Comparison of ENCODE assay signal across 1 cellular context in the genomic region with DNA sequence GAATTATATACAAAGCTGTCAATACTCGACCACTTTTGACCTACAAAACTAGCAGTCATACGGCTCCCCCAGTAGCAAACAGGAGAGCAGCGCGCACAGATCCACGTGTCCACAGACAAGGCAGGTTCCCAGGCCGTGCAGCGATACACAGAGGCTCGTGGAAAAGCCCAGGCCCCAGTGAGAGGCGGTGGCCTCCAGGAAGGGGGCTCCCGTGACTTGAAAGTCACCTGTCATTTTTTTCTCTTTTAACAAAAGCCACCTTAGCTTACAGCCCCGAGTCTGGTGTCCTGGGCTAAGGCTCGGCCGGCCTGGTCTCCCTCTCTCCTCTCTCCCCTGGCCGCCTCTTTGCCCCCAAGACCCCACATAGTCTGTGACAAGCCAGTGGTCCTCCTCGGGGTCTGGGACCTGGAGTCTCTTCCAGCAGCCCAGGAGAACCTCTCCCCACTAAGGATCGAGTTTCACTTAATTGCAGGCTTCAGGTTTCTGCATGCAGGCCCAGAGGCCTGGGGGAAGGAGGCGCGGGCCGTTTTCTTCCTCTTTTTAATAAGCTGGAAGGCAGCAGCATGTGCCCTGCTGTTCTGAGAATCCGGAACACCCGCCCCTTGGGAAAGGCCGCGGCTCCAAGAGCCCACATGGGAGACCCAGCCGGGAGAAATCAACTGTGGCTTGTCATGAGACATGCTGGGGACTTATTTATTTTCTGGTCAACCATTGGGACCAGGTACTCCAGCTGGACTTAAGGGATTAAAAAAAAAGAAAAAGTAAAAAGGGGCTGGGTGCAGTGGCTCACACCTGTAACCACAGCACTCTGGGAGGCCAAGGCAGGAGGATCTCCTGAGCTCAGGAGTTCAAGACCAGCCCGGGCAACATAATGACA.
TF ChIP-seq lines count a peak whose summit lies in the region.

No MANE protein-coding gene starts in this region.

TF ChIP-seq in IMR-90, 13 proteins besides CTCF, POLR2A, EP300 and RAD21:
- TF ChIP-seq MAFK (IDR thresholded peaks at IDR 0.05; ENCODE audit: low read depth, low read length) (no peak), SMC3 (IDR thresholded peaks at IDR 0.05; ENCODE audit: low read depth, low read length) (no peak), BHLHE40 (IDR thresholded peaks at IDR 0.05; ENCODE audit: low read depth, low read length) (no peak), RCOR1 (IDR thresholded peaks at IDR 0.05; ENCODE audit: insufficient replicate concordance, low read length) (no peak), CHD1 (IDR thresholded peaks at IDR 0.05; ENCODE audit: low read depth, low read length) (no peak), FOS (IDR thresholded peaks at IDR 0.05; ENCODE audit: low read depth, low read length) (no peak), CEBPB (IDR thresholded peaks at IDR 0.05; ENCODE audit: low read depth, low read length) (no peak), MXI1 (IDR thresholded peaks at IDR 0.05; ENCODE audit: borderline replicate concordance, low read depth, low read length) (no peak), MAZ (IDR thresholded peaks at IDR 0.05; ENCODE audit: borderline replicate concordance, low read depth, low read length) (no peak), RFX5 (IDR thresholded peaks at IDR 0.05; ENCODE audit: low read depth, low read length) (no peak), NFE2L2 (IDR thresholded peaks at IDR 0.05; ENCODE audit: low read depth, low read length) (no peak)
- TF ChIP-seq, protein P1, sequence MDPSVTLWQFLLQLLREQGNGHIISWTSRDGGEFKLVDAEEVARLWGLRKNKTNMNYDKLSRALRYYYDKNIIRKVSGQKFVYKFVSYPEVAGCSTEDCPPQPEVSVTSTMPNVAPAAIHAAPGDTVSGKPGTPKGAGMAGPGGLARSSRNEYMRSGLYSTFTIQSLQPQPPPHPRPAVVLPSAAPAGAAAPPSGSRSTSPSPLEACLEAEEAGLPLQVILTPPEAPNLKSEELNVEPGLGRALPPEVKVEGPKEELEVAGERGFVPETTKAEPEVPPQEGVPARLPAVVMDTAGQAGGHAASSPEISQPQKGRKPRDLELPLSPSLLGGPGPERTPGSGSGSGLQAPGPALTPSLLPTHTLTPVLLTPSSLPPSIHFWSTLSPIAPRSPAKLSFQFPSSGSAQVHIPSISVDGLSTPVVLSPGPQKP (IDR thresholded peaks at IDR 0.05; ENCODE audit: borderline replicate concordance, low read depth, low read length) = no peak
- TF ChIP-seq, protein P2, sequence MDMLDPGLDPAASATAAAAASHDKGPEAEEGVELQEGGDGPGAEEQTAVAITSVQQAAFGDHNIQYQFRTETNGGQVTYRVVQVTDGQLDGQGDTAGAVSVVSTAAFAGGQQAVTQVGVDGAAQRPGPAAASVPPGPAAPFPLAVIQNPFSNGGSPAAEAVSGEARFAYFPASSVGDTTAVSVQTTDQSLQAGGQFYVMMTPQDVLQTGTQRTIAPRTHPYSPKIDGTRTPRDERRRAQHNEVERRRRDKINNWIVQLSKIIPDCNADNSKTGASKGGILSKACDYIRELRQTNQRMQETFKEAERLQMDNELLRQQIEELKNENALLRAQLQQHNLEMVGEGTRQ (IDR thresholded peaks at IDR 0.05; ENCODE audit: low read depth, low read length) = no peak
